In genomic region chr2:11495844-11496271, GRCh38 we compare ENCODE assay signal across 16 cellular contexts. TPM values are rescaled to one million over a fixed set of nuclear protein-coding genes. Genes with fewer than 3 reads are reported as not detected.
DNase-seq lines count a peak whose midpoint lies in the region; FAIRE-seq and TF ChIP-seq lines count a peak whose summit lies in the region.
"Had no signal": no experiment of that assay in that cellular context is flagged by ENCODE, and none has a peak within 500 bp of the region (broad histone marks: within the 10 kb centered on the region; RNA-seq: fewer than 3 reads in every experiment).

No MANE protein-coding gene starts in this region.

- no peaks in the 10 kb centered on the region for H3K27me3 ChIP-seq in prostate gland (replicated peaks; ENCODE audit: insufficient read depth)

- H3K36me3 Mint-ChIP-seq in brain = peaks cover 3% of the 10 kb centered on the region

- peak overlapping the region in 2 of 5 experiments; percentile 89 to 97 for H3K27ac Mint-ChIP-seq in brain
- H3K27ac Mint-ChIP-seq: activated T-cell treated with anti-CD3 and anti-CD28 coated beads, Interleukin-2, amount 50 U/mL, for 24 hours; IgD-negative memory B cell; stimulated activated naive CD8-positive, alpha-beta T cell treated with anti-CD3 and anti-CD28 coated beads, Interleukin-15, amount 100 ng/mL, for 72 hours had no signal

- H3K9me3 Mint-ChIP-seq in brain = peaks cover 0 to 5% (median 2%) of the 10 kb centered on the region in 5 experiments
- H3K9me3 Mint-ChIP-seq: activated T-cell treated with anti-CD3 and anti-CD28 coated beads, Interleukin-2, amount 50 U/mL, for 24 hours; IgD-negative memory B cell; stimulated activated naive CD8-positive, alpha-beta T cell treated with anti-CD3 and anti-CD28 coated beads, Interleukin-15, amount 100 ng/mL, for 72 hours had no signal

- TF ChIP-seq CTCF in brain (conservative IDR thresholded peaks at IDR 0.05) (no peak), prostate gland (IDR thresholded peaks at IDR 0.05) (no peak)

- no peak overlapping the region for H3K27ac ChIP-seq in prostate gland

- WGBS in prostate gland = 83% methylated on average over 19 of the region's 19 CpGs

- peaks cover 50% of the 10 kb centered on the region for H3K4me1 Mint-ChIP-seq in brain
- H3K4me1 Mint-ChIP-seq: stimulated activated naive CD8-positive, alpha-beta T cell treated with anti-CD3 and anti-CD28 coated beads, Interleukin-15, amount 100 ng/mL, for 72 hours had no signal

- intact Hi-C loops in prostate gland (cut with DNase I) = no loop called here

- H3K9me3 ChIP-seq in prostate gland = no peaks in the 10 kb centered on the region

- TF ChIP-seq POLR2A in H54 (IDR thresholded peaks at IDR 0.05; ENCODE audit: low read depth, low read length) (no peak), prostate gland (IDR thresholded peaks at IDR 0.05) (no peak)

- DNase-seq in MV-4-11 (lab: John Stamatoyannopoulos, UW) (peak; percentile 27), inferior parietal cortex (ENCODE audit: extremely low spot score) (peak; percentile 44), putamen (ENCODE audit: low spot score) (peak; percentile 47), H54 (ENCODE audit: insufficient read length, low spot score) (no peak), NCI-H510A treated with DMSO at 0.1 percent for 48 hours (lab: John Stamatoyannopoulos, UW) (no peak), prostate gland (ENCODE audit: low spot score) (no peak), NCI-H748 (lab: John Stamatoyannopoulos, UW; ENCODE audit: unreplicated experiment) (no peak)
- DNase-seq: activated T-cell treated with anti-CD3 and anti-CD28 coated beads, Interleukin-2, amount 50 U/mL, for 24 hours; GF-D8; NCI-H146; NK-92 treated with Interleukin-12 subunit alpha and Interleukin-12 subunit beta, amount 100 ng/mL, for 24 hours; stimulated activated naive CD8-positive, alpha-beta T cell treated with anti-CD3 and anti-CD28 coated beads, Interleukin-15, amount 100 ng/mL, for 72 hours had no signal

- peaks cover 6% of the 10 kb centered on the region for H3K27me3 Mint-ChIP-seq in brain

- no peaks in the 10 kb centered on the region for H3K4me1 ChIP-seq in prostate gland (replicated peaks)

- no peak for FAIRE-seq in H54 (lab: Jason Lieb, UNC)
- FAIRE-seq: endometrium had no signal

- H3K4me3 ChIP-seq in prostate gland = no peak overlapping the region
- H3K4me3 ChIP-seq: lung had no signal

- H3K36me3 ChIP-seq in prostate gland = no peaks in the 10 kb centered on the region

- peak overlapping the region in 4 of 5 experiments; percentile 55 to 83 (median 70) for H3K4me3 Mint-ChIP-seq in brain
- H3K4me3 Mint-ChIP-seq: activated T-cell treated with anti-CD3 and anti-CD28 coated beads, Interleukin-2, amount 50 U/mL, for 24 hours; IgD-negative memory B cell; stimulated activated naive CD8-positive, alpha-beta T cell treated with anti-CD3 and anti-CD28 coated beads, Interleukin-15, amount 100 ng/mL, for 72 hours had no signal

RNA-seq across cellular contexts. Expression of gene E2F6, which starts 29.9 kb away (rescaled TPM):
- polyA plus RNA-seq in brain (ENCODE audit: insufficient read depth, low read depth, low replicate concordance) = 14.9 TPM
- 10 to 100 TPM; 14.2 to 25.2 TPM for total RNA-seq in prostate gland

RNA-seq across cellular contexts. Expression of gene GREB1, which starts 38.0 kb away (rescaled TPM):
- polyA plus RNA-seq in brain (ENCODE audit: insufficient read depth, low read depth, low replicate concordance) = 11.3 TPM
- 100 to 1,000 TPM; 224 to 392 TPM for total RNA-seq in prostate gland
- polyA plus RNA-seq: IgD-negative memory B cell had no signal

Comparison
In these comparisons a context has a peak if more than half of its experiments do, and no peak if none do; other contexts are left out.
1. DNase-seq: peak in MV-4-11 (single experiment), inferior parietal cortex (single experiment) and putamen (single experiment); none in H54 (single experiment), NCI-H510A treated with DMSO at 0.1 percent for 48 hours (single experiment), prostate gland (single experiment) and NCI-H748 (single experiment).